ENCODE assay signal across 8 cellular contexts in genomic region chr3:151838574-151839312, GRCh38. TPM values are rescaled to one million over a fixed set of nuclear protein-coding genes. Genes with fewer than 3 reads are reported as not detected.
DNase-seq lines count a peak whose midpoint lies in the region; ATAC-seq and TF ChIP-seq lines count a peak whose summit lies in the region.

No MANE protein-coding gene starts in this region.

- peaks cover 26% of the 10 kb centered on the region for H3K27me3 Mint-ChIP-seq in activated CD4-positive, alpha-beta memory T cell treated with anti-CD3 and anti-CD28 coated beads, Interleukin-2, amount 10 ng/mL, durations not matched to agents 7 days and 5 days
- H3K27me3 Mint-ChIP-seq in glutamatergic neuron (ENCODE audit: unreplicated experiment), result no peaks in the 10 kb centered on the region

- POLR2A ChIA-PET in activated CD4-positive, alpha-beta memory T cell treated with anti-CD3 and anti-CD28 coated beads, Interleukin-2, amount 10 ng/mL, durations not matched to agents 7 days and 5 days (lab: Charles Lee), result no interaction called here

- DNase-seq in NCI-H446 (lab: John Stamatoyannopoulos, UW) (peak; percentile 42 to 86), glutamatergic neuron (peak; percentile 20), pons (ENCODE audit: low spot score) (peak; percentile 87)
- peak; percentile 33 for DNase-seq in activated CD4-positive, alpha-beta memory T cell treated with anti-CD3 and anti-CD28 coated beads, Interleukin-2, amount 10 ng/mL, durations not matched to agents 7 days and 5 days

- H3K9me3 Mint-ChIP-seq in activated CD4-positive, alpha-beta memory T cell treated with anti-CD3 and anti-CD28 coated beads, Interleukin-2, amount 10 ng/mL, durations not matched to agents 7 days and 5 days, result no peaks in the 10 kb centered on the region
- peaks cover 1% of the 10 kb centered on the region for H3K9me3 Mint-ChIP-seq in glutamatergic neuron (ENCODE audit: unreplicated experiment)

- no peak overlapping the region for H3K27ac Mint-ChIP-seq in activated CD4-positive, alpha-beta memory T cell treated with anti-CD3 and anti-CD28 coated beads, Interleukin-2, amount 10 ng/mL, durations not matched to agents 7 days and 5 days
- H3K27ac Mint-ChIP-seq in glutamatergic neuron (ENCODE audit: unreplicated experiment), result no peak overlapping the region

- ATAC-seq in GM18517 (IDR thresholded peaks at IDR 0.05; ENCODE audit: unreplicated experiment), result peak; percentile 74
- peak; percentile 62 for ATAC-seq in HG03135 (IDR thresholded peaks at IDR 0.05; ENCODE audit: unreplicated experiment)
- no peak for ATAC-seq in GM19023 (IDR thresholded peaks at IDR 0.05; ENCODE audit: unreplicated experiment)

- no peaks in the 10 kb centered on the region for H3K36me3 Mint-ChIP-seq in activated CD4-positive, alpha-beta memory T cell treated with anti-CD3 and anti-CD28 coated beads, Interleukin-2, amount 10 ng/mL, durations not matched to agents 7 days and 5 days (ENCODE audit: low read depth)
- no peaks in the 10 kb centered on the region for H3K36me3 Mint-ChIP-seq in glutamatergic neuron (ENCODE audit: unreplicated experiment)

- H3K4me1 Mint-ChIP-seq in activated CD4-positive, alpha-beta memory T cell treated with anti-CD3 and anti-CD28 coated beads, Interleukin-2, amount 10 ng/mL, durations not matched to agents 7 days and 5 days, result peaks cover 2% of the 10 kb centered on the region
- H3K4me1 Mint-ChIP-seq in glutamatergic neuron (ENCODE audit: low read depth, unreplicated experiment), result peaks cover 10% of the 10 kb centered on the region

- H3K27ac ChIP-seq in C4-2B, result peak overlapping the region; percentile 61

- TF ChIP-seq CTCF in C4-2B (conservative IDR thresholded peaks at IDR 0.05) (peak; percentile 94), glutamatergic neuron (IDR thresholded peaks at IDR 0.05; ENCODE audit: partially characterized antibody, unreplicated experiment) (peak; percentile 79)

- CTCF ChIA-PET in activated CD4-positive, alpha-beta memory T cell treated with anti-CD3 and anti-CD28 coated beads, Interleukin-2, amount 10 ng/mL, durations not matched to agents 7 days and 5 days (lab: Charles Lee), result interaction anchor here (0.7 to 3.0 kb wide), 15 partner anchors 10 to 682 kb away, joined by 3 to 11 read pairs (median 3); no protein-coding TSS in a partner anchor

- no peak overlapping the region for H3K4me3 Mint-ChIP-seq in activated CD4-positive, alpha-beta memory T cell treated with anti-CD3 and anti-CD28 coated beads, Interleukin-2, amount 10 ng/mL, durations not matched to agents 7 days and 5 days
- H3K4me3 Mint-ChIP-seq in glutamatergic neuron (ENCODE audit: unreplicated experiment), result no peak overlapping the region

RNA-seq across cellular contexts. Expression of gene AADAC, which starts 24.8 kb away (rescaled TPM):
- not detected for total RNA-seq in activated CD4-positive, alpha-beta memory T cell treated with anti-CD3 and anti-CD28 coated beads, Interleukin-2, amount 10 ng/mL, durations not matched to agents 7 days and 5 days
- total RNA-seq in glutamatergic neuron (ENCODE audit: unreplicated experiment), result not detected

RNA-seq across cellular contexts. Expression of gene SUCNR1, which starts 34.7 kb away (rescaled TPM):
- not detected for total RNA-seq in activated CD4-positive, alpha-beta memory T cell treated with anti-CD3 and anti-CD28 coated beads, Interleukin-2, amount 10 ng/mL, durations not matched to agents 7 days and 5 days
- total RNA-seq in glutamatergic neuron (ENCODE audit: unreplicated experiment), result not detected

Comparison
In these comparisons a context has a peak if more than half of its experiments do, and no peak if none do; other contexts are left out.
1. DNase-seq: peak in every context shown above with its lines; median percentile 87 in pons; 64 in NCI-H446; 33 in activated CD4-positive, alpha-beta memory T cell treated with anti-CD3 and anti-CD28 coated beads, Interleukin-2, amount 10 ng/mL, durations not matched to agents 7 days and 5 days; 20 in glutamatergic neuron.